In the genomic region with DNA sequence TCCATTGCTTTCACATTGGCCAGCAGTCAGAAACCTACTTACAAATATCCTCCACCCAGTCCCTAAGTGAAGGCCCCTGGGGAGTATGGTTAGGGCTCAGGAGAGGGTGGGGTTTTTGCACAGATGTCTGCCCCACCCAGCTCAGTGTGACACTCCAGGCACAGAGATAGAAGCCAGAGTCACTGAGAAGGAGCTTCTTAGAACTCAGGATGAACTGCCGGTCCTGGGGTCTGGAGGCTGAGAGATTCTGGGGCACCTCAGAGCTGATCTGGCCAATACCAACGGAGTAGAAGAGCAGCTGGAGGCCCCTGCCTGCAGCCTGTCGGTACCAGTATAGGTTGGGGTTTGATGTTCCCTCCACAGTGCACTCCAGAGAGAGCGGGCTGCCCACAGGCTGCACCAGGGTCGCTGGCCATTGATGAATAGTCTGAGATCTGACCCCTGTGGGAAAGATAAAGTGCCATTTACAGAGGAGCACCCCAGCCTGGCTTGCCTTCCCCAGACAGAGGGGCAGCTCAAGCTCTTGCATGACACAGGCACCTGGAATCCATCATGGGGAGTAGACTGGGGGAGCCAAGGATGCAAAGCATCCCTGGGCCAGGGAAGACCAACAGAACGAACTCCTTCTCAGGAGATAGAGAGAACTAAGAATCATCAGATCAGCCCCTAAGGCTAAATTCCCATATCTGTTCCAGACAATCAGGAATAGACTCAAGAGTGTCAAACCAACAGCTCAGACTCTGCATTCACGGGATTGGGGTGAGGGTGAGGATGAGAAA, we compare ENCODE assay signal across 13 cellular contexts. TPM values are rescaled to one million over a fixed set of nuclear protein-coding genes. Genes with fewer than 3 reads are reported as not detected.
DNase-seq lines count a peak whose midpoint lies in the region; ATAC-seq and TF ChIP-seq lines count a peak whose summit lies in the region.
"Had no signal": no experiment of that assay in that cellular context is flagged by ENCODE, and none has a peak within 500 bp of the region (broad histone marks: within the 10 kb centered on the region; RNA-seq: fewer than 3 reads in every experiment).

No MANE protein-coding gene starts in this region.

- no peaks in the 10 kb centered on the region for H3K9me3 ChIP-seq in CD4-positive, CD25-positive, alpha-beta regulatory T cell (ENCODE audit: control insufficient read depth in 2 of 2, low read length in 2 of 2)
- H3K9me3 ChIP-seq in H9 (ENCODE audit: control insufficient read depth, low read depth, low read length) (no peaks in the 10 kb centered on the region), iPS-20b (ENCODE audit: insufficient read depth, low read depth, low read length) (no peaks in the 10 kb centered on the region), left ventricle myocardium inferior (replicated peaks) (no peaks in the 10 kb centered on the region)
- H3K9me3 ChIP-seq: breast epithelium had no signal

- peaks cover 22 to 73% (median 56%) of the 10 kb centered on the region in 4 donors for H3K4me1 Mint-ChIP-seq in CD4-positive, CD25-positive, alpha-beta regulatory T cell
- H3K4me1 Mint-ChIP-seq in H9: peaks cover 33 to 41% of the 10 kb centered on the region in 2 experiments
- peaks cover 62% of the 10 kb centered on the region for H3K4me1 Mint-ChIP-seq in T-helper 1 cell treated with Interleukin-12 subunit alpha and Interleukin-12 subunit beta and Interleukin-4 antibody, amounts not matched to agents 30 μg/mL and 1 μg/mL, for 36 hours (ENCODE audit: low read depth)

- peaks cover 7% of the 10 kb centered on the region for H3K36me3 Mint-ChIP-seq in CD4-positive, CD25-positive, alpha-beta regulatory T cell
- peaks cover 0 to 2% (median 0%) of the 10 kb centered on the region in 3 experiments; a peak in 1 of 7 replicates for H3K36me3 Mint-ChIP-seq in H9 (ENCODE audit: insufficient read depth in 1 of 3, low read depth in 3 of 3)
- H3K36me3 Mint-ChIP-seq in T-helper 1 cell treated with Interleukin-12 subunit alpha and Interleukin-12 subunit beta and Interleukin-4 antibody, amounts not matched to agents 30 μg/mL and 1 μg/mL, for 36 hours (ENCODE audit: low read depth): no peaks in the 10 kb centered on the region

- no peak overlapping the region for H3K4ac ChIP-seq in H9 (ENCODE audit: low read depth, low read length)

- no peak overlapping the region for H3K23ac ChIP-seq in H9 (ENCODE audit: insufficient read length, low read depth, low read length)

- peak overlapping the region; percentile 13 for H4K5ac ChIP-seq in H9 (ENCODE audit: insufficient read length, low read depth, low read length)

- peak overlapping the region; percentile 14 for H3K4me2 ChIP-seq in H9 (ENCODE audit: insufficient read depth, insufficient read length, low read length)

- H3K27ac ChIP-seq in CD4-positive, CD25-positive, alpha-beta regulatory T cell (ENCODE audit: insufficient read depth, low read length, poor library complexity, severe bottlenecking): peak overlapping the region; percentile 100
- H3K27ac ChIP-seq in H9 (ENCODE audit: insufficient read length, low read depth, low read length): peak overlapping the region; percentile 77
- peak overlapping the region; percentile 76 for H3K27ac ChIP-seq in iPS-20b (ENCODE audit: low read length)
- H3K27ac ChIP-seq in left ventricle myocardium inferior (replicated peaks): no peak overlapping the region
- H3K27ac ChIP-seq: breast epithelium had no signal

- ATAC-seq in CD4-positive, CD25-positive, alpha-beta regulatory T cell (ENCODE audit: low read depth in 2 of 2): no peak
- ATAC-seq in GM21381 (IDR thresholded peaks at IDR 0.05; ENCODE audit: unreplicated experiment): no peak

- no peak overlapping the region for H3T11ph ChIP-seq in H9 (ENCODE audit: low read length)

- no peaks in the 10 kb centered on the region for H4K20me1 ChIP-seq in H9 (ENCODE audit: control insufficient read depth, insufficient read depth, insufficient read length)

- no peaks in the 10 kb centered on the region for H3K79me1 ChIP-seq in H9 (ENCODE audit: insufficient read depth, low read depth, low read length, poor library complexity, severe bottlenecking)

- H2BK15ac ChIP-seq in H9 (ENCODE audit: low read depth, low read length): no peak overlapping the region

- peak overlapping the region; percentile 20 for H4K91ac ChIP-seq in H9 (ENCODE audit: insufficient read length, low read depth, low read length)

- H2BK20ac ChIP-seq in H9 (ENCODE audit: low read depth, low read length, poor library complexity, severe bottlenecking): no peak overlapping the region

- H3K56ac ChIP-seq in H9 (ENCODE audit: insufficient read length, low read depth, low read length): no peak overlapping the region

- H2BK5ac ChIP-seq in H9 (ENCODE audit: insufficient read length, low read length): no peak overlapping the region

- peak in 1 of 3 donors; percentile 88 for DNase-seq in CD4-positive, CD25-positive, alpha-beta regulatory T cell
- no peak for DNase-seq in H9
- no peak for DNase-seq in NCI-H1417 treated with DMSO at 0.1 percent for 48 hours (lab: John Stamatoyannopoulos, UW)
- DNase-seq in left ventricle myocardium inferior: no peak
- DNase-seq in NCI-H446 (lab: John Stamatoyannopoulos, UW): no peak
- DNase-seq: NCI-H2081 treated with DMSO at 0.1 percent for 48 hours, SHP77 had no signal

- H2BK12ac ChIP-seq in H9 (ENCODE audit: insufficient read length, low read depth, low read length): peak overlapping the region; percentile 48

- H3K27me3 Mint-ChIP-seq in CD4-positive, CD25-positive, alpha-beta regulatory T cell: peaks cover 9% of the 10 kb centered on the region
- peaks cover 21% of the 10 kb centered on the region for H3K27me3 Mint-ChIP-seq in H9 (ENCODE audit: low read depth)
- peaks cover 9% of the 10 kb centered on the region for H3K27me3 Mint-ChIP-seq in T-helper 1 cell treated with Interleukin-12 subunit alpha and Interleukin-12 subunit beta and Interleukin-4 antibody, amounts not matched to agents 30 μg/mL and 1 μg/mL, for 36 hours (ENCODE audit: low read depth)

- H3K79me2 ChIP-seq in H9 (ENCODE audit: insufficient read depth, low read length): no peaks in the 10 kb centered on the region

- no peaks in the 10 kb centered on the region for H3K36me3 ChIP-seq in CD4-positive, CD25-positive, alpha-beta regulatory T cell (ENCODE audit: control insufficient read depth, insufficient read depth, low read length)
- H3K36me3 ChIP-seq in iPS-20b (ENCODE audit: insufficient read depth, low read depth, low read length): no peaks in the 10 kb centered on the region
- no peaks in the 10 kb centered on the region for H3K36me3 ChIP-seq in left ventricle myocardium inferior
- H3K36me3 ChIP-seq: breast epithelium had no signal

- H3K27ac Mint-ChIP-seq in CD4-positive, CD25-positive, alpha-beta regulatory T cell: peak overlapping the region; percentile 96 to 100 (median 99)
- peak overlapping the region; percentile 63 to 97 (median 94); a peak in 6 of 7 replicates for H3K27ac Mint-ChIP-seq in H9
- peak overlapping the region; percentile 43 for H3K27ac Mint-ChIP-seq in T-helper 1 cell treated with Interleukin-12 subunit alpha and Interleukin-12 subunit beta and Interleukin-4 antibody, amounts not matched to agents 30 μg/mL and 1 μg/mL, for 36 hours

- TF ChIP-seq CTCF in H9 (conservative IDR thresholded peaks at IDR 0.05): no peak
- no peak for TF ChIP-seq CTCF in left ventricle myocardium inferior (IDR thresholded peaks at IDR 0.05; ENCODE audit: borderline replicate concordance)

- peak overlapping the region; percentile 72 for H3K4me3 ChIP-seq in CD4-positive, CD25-positive, alpha-beta regulatory T cell (ENCODE audit: low read depth, low read length)
- H3K4me3 ChIP-seq in iPS-20b (ENCODE audit: low read length) (peak overlapping the region; percentile 31; the same call in 1 of the 2 replicates), left ventricle myocardium inferior (no peak overlapping the region)
- H3K4me3 ChIP-seq: breast epithelium had no signal

- intact Hi-C loops in left ventricle myocardium inferior (cut with micrococcal nuclease): no loop called here

- H3K4me3 Mint-ChIP-seq in CD4-positive, CD25-positive, alpha-beta regulatory T cell: peak overlapping the region; percentile 80 to 100 (median 84)
- H3K4me3 Mint-ChIP-seq in H9: peak overlapping the region in 1 of 2 experiments; percentile 67; a peak in 3 of 5 replicates
- peak overlapping the region; percentile 60 for H3K4me3 Mint-ChIP-seq in T-helper 1 cell treated with Interleukin-12 subunit alpha and Interleukin-12 subunit beta and Interleukin-4 antibody, amounts not matched to agents 30 μg/mL and 1 μg/mL, for 36 hours
- H3K4me3 Mint-ChIP-seq: neural crest cell had no signal

- no CpG with 5 or more reads among the region's 7 CpGs for WGBS in H9 (ENCODE audit: extremely low coverage, insufficient read length, low lambda C conversion rate)

- H3K14ac ChIP-seq in H9 (ENCODE audit: insufficient read depth, low read length): peak overlapping the region; percentile 31

- no peaks in the 10 kb centered on the region for H3K9me3 Mint-ChIP-seq in CD4-positive, CD25-positive, alpha-beta regulatory T cell
- no peaks in the 10 kb centered on the region; a peak in 1 of 5 replicates for H3K9me3 Mint-ChIP-seq in H9
- no peaks in the 10 kb centered on the region for H3K9me3 Mint-ChIP-seq in T-helper 1 cell treated with Interleukin-12 subunit alpha and Interleukin-12 subunit beta and Interleukin-4 antibody, amounts not matched to agents 30 μg/mL and 1 μg/mL, for 36 hours
- H3K9me3 Mint-ChIP-seq: neural crest cell had no signal

- H3K18ac ChIP-seq in H9 (ENCODE audit: insufficient read length, low read depth, low read length): peak overlapping the region; percentile 41

- no peaks in the 10 kb centered on the region for H3K27me3 ChIP-seq in CD4-positive, CD25-positive, alpha-beta regulatory T cell (ENCODE audit: control insufficient read depth, insufficient read depth, low read length)
- H3K27me3 ChIP-seq in H9 (ENCODE audit: insufficient read depth, low read length): no peaks in the 10 kb centered on the region
- H3K27me3 ChIP-seq in iPS-20b (ENCODE audit: insufficient read depth, low read length): peaks cover 8% of the 10 kb centered on the region; the same call in 1 of the 2 replicates
- H3K27me3 ChIP-seq in left ventricle myocardium inferior (ENCODE audit: low read depth): peaks cover 98% of the 10 kb centered on the region

- no peak overlapping the region for H4K8ac ChIP-seq in H9 (replicated peaks; ENCODE audit: insufficient read length, low read depth, low read length)

- H3K9ac ChIP-seq in H9 (ENCODE audit: extremely low read depth, insufficient read length, low read length): peak overlapping the region; percentile 27
- H3K9ac ChIP-seq in iPS-20b (ENCODE audit: low read depth, low read length): peak overlapping the region; percentile 35; the same call in 1 of the 2 replicates

- peaks cover 61% of the 10 kb centered on the region for H3K4me1 ChIP-seq in CD4-positive, CD25-positive, alpha-beta regulatory T cell (ENCODE audit: control insufficient read depth, insufficient read depth, low read length, poor library complexity, severe bottlenecking)
- H3K4me1 ChIP-seq in H9 (ENCODE audit: insufficient read depth, low read length): peaks cover 14% of the 10 kb centered on the region; the same call in 1 of the 2 replicates
- H3K4me1 ChIP-seq in iPS-20b (ENCODE audit: insufficient read depth, low read length): peaks cover 34% of the 10 kb centered on the region
- H3K4me1 ChIP-seq in left ventricle myocardium inferior: no peaks in the 10 kb centered on the region
- H3K4me1 ChIP-seq: breast epithelium had no signal

- H3K23me2 ChIP-seq in H9 (ENCODE audit: insufficient read length, low read depth, low read length, poor library complexity, severe bottlenecking): no peaks in the 10 kb centered on the region

- no peak overlapping the region for H2BK120ac ChIP-seq in H9 (ENCODE audit: low read depth, low read length, poor library complexity, severe bottlenecking)

- H2AK5ac ChIP-seq in H9 (ENCODE audit: insufficient read length, low read length): no peak overlapping the region

- no peak overlapping the region for H2AFZ ChIP-seq in H9 (ENCODE audit: low read length)

RNA-seq across cellular contexts. Expression of gene PRSS2, which starts 41.9 kb away (rescaled TPM):
- 0.52 TPM for total RNA-seq in CD4-positive, CD25-positive, alpha-beta regulatory T cell
- polyA plus RNA-seq in CD4-positive, CD25-positive, alpha-beta regulatory T cell: 1 to 10 TPM; 1.5 to 3.2 (median 2.7) TPM
- total RNA-seq in H9 (2021) (not detected in 2 replicates), left ventricle myocardium inferior (not detected)
- total RNA-seq: breast epithelium, epithelial cell of proximal tubule, neural crest cell had no signal

RNA-seq across cellular contexts. Expression of gene EPHB6, which starts 42.2 kb away (rescaled TPM):
- 58.0 TPM for total RNA-seq in CD4-positive, CD25-positive, alpha-beta regulatory T cell
- 10 to 100 TPM; 22.4 to 30.4 (median 28.6) TPM for polyA plus RNA-seq in CD4-positive, CD25-positive, alpha-beta regulatory T cell
- 9.7 and 11.6 TPM in 2 replicates for total RNA-seq in H9 (2021)
- 4.4 TPM for total RNA-seq in left ventricle myocardium inferior

Comparison
In these comparisons a context has a peak if more than half of its experiments do, and no peak if none do; other contexts are left out.
1. H3K27ac Mint-ChIP-seq: peak in every context shown above with its lines; median percentile 99 in CD4-positive, CD25-positive, alpha-beta regulatory T cell; 94 in H9; 43 in T-helper 1 cell treated with Interleukin-12 subunit alpha and Interleukin-12 subunit beta and Interleukin-4 antibody, amounts not matched to agents 30 μg/mL and 1 μg/mL, for 36 hours.